21 cellular contexts compared by ENCODE assay signal in genomic region chr4:88216395-88216794, GRCh38.
"Had no signal": no experiment of that assay in that cellular context is flagged by ENCODE, and none has a peak within 500 bp of the region (broad histone marks: within the 10 kb centered on the region; RNA-seq: fewer than 3 reads in every experiment).

No MANE protein-coding gene starts in this region.

- ATAC-seq: effector memory CD8-positive, alpha-beta T cell had no signal

- H3K4me1 ChIP-seq: breast epithelium, neural progenitor cell, vagina had no signal

- H3K9me3 ChIP-seq: breast epithelium, ovary, thyroid gland, vagina had no signal

- H2AFZ ChIP-seq: neural progenitor cell had no signal

- H3K4me2 ChIP-seq: neural progenitor cell had no signal

- FAIRE-seq: frontal cortex had no signal

- H3K36me3 ChIP-seq: breast epithelium, neural progenitor cell, ovary, thyroid gland, vagina had no signal

- H3K4me3 ChIP-seq: breast epithelium, neural progenitor cell, ovary, thyroid gland, vagina had no signal

- H3K27ac ChIP-seq: breast epithelium, epithelial cell of prostate, neural progenitor cell, ovary, thyroid gland, vagina had no signal

- H3K27me3 ChIP-seq: breast epithelium, neural progenitor cell, ovary, thyroid gland, vagina had no signal

- DNase-seq: activated CD4-positive, alpha-beta T cell treated with anti-CD3 and anti-CD28 coated beads, Interleukin-2, amount 10 ng/mL, durations not matched to agents 7 days and 5 days; activated CD4-positive, CD25-positive, alpha-beta regulatory T cell; activated naive CD4-positive, alpha-beta T cell; activated T-cell treated with anti-CD3 and anti-CD28 coated beads for 4 hours; aorta; cerebellar nuclear complex; effector memory CD8-positive, alpha-beta T cell; head of caudate nucleus; immature natural killer cell; midbrain; naive B cell; ovary; stimulated activated CD4-positive, alpha-beta T cell treated with anti-CD3 and anti-CD28 coated beads, Interleukin-12 subunit alpha, Interleukin-12 subunit beta, amount 100 ng/mL, for 4 hours; stimulated activated CD4-positive, alpha-beta T cell treated with anti-CD3 and anti-CD28 coated beads, Interleukin-2, amount 100 ng/mL, for 24 hours; T-helper 2 cell; thyroid gland had no signal
